Comparison of ENCODE assay signal across 27 cellular contexts in genomic region chr11:30489076-30489475, GRCh38.
DNase-seq lines count a peak whose midpoint lies in the region; ATAC-seq and TF ChIP-seq lines count a peak whose summit lies in the region.
"Had no signal": no experiment of that assay in that cellular context is flagged by ENCODE, and none has a peak within 500 bp of the region (broad histone marks: within the 10 kb centered on the region; RNA-seq: fewer than 3 reads in every experiment).

No MANE protein-coding gene starts in this region.

- ATAC-seq in HG03521 (IDR thresholded peaks at IDR 0.05; ENCODE audit: unreplicated experiment), result no peak
- no peak for ATAC-seq in activated CD8-positive, alpha-beta T cell treated with anti-CD3 and anti-CD28 coated beads for 36 hours
- ATAC-seq: naive thymus-derived CD8-positive, alpha-beta T cell; PC-3; stimulated activated naive CD8-positive, alpha-beta T cell treated with anti-CD3 and anti-CD28 coated beads, Interleukin-15, amount 100 ng/mL, for 72 hours had no signal

- peaks cover 50% of the 10 kb centered on the region for H3K4me1 Mint-ChIP-seq in nephron
- no peaks in the 10 kb centered on the region for H3K4me1 Mint-ChIP-seq in activated CD8-positive, alpha-beta T cell treated with anti-CD3 and anti-CD28 coated beads for 36 hours (ENCODE audit: low read depth)
- H3K4me1 Mint-ChIP-seq: B cell; CD8-positive, alpha-beta memory T cell; naive thymus-derived CD8-positive, alpha-beta T cell; stimulated activated naive CD8-positive, alpha-beta T cell treated with anti-CD3 and anti-CD28 coated beads, Interleukin-15, amount 100 ng/mL, for 72 hours had no signal

- peaks cover 30% of the 10 kb centered on the region for H3K36me3 Mint-ChIP-seq in nephron (ENCODE audit: low read depth)
- H3K36me3 Mint-ChIP-seq in activated CD8-positive, alpha-beta T cell treated with anti-CD3 and anti-CD28 coated beads for 36 hours (ENCODE audit: low read depth), result no peaks in the 10 kb centered on the region
- H3K36me3 Mint-ChIP-seq: naive thymus-derived CD8-positive, alpha-beta T cell had no signal

- no peak for TF ChIP-seq CTCF in nephron (IDR thresholded peaks at IDR 0.05; ENCODE audit: unreplicated experiment in 3 of 3)
- no peak for TF ChIP-seq CTCF in activated CD8-positive, alpha-beta T cell treated with anti-CD3 and anti-CD28 coated beads for 36 hours (IDR thresholded peaks at IDR 0.05)

- no peaks in the 10 kb centered on the region for H3K27me3 Mint-ChIP-seq in nephron (ENCODE audit: low read depth)
- H3K27me3 Mint-ChIP-seq in activated CD8-positive, alpha-beta T cell treated with anti-CD3 and anti-CD28 coated beads for 36 hours, result peaks cover 3% of the 10 kb centered on the region

- no peak overlapping the region for H3K9ac ChIP-seq in endocrine pancreas (ENCODE audit: control insufficient read depth, insufficient read depth, low read length)
- no peak overlapping the region for H3K9ac ChIP-seq in skeletal muscle tissue (ENCODE audit: low read depth in 1 of 3, low read length in 3 of 3)
- H3K9ac ChIP-seq: KMS-11, SK-N-SH had no signal

- peak; percentile 44 for DNase-seq in NCI-H69 (lab: John Stamatoyannopoulos, UW)
- DNase-seq in central memory CD4-positive, alpha-beta T cell, result no peak
- no peak for DNase-seq in activated CD8-positive, alpha-beta T cell treated with anti-CD3 and anti-CD28 coated beads for 36 hours
- DNase-seq in NCI-H1048 (lab: John Stamatoyannopoulos, UW), result no peak
- DNase-seq: activated CD4-positive, alpha-beta T cell treated with anti-CD3 and anti-CD28 coated beads, Interleukin-2, amount 50 U/mL, for 4 hours; activated CD4-positive, CD25-positive, alpha-beta regulatory T cell; activated T-cell treated with anti-CD3 and anti-CD28 coated beads, Interleukin-2, amount 50 U/mL, for 48 hours; CD8-positive, alpha-beta memory T cell; EL; lower lobe of right lung; MG63; naive thymus-derived CD8-positive, alpha-beta T cell; NCI-H524 treated with DMSO at 0.1 percent for 48 hours; NK-92 treated with Interleukin-12 subunit alpha and Interleukin-12 subunit beta, amount 100 ng/mL, for 24 hours; stimulated activated CD8-positive, alpha-beta memory T cell treated with anti-CD3 and anti-CD28 coated beads, Interleukin-4, amount 100 ng/mL, for 48 hours; stimulated activated naive CD8-positive, alpha-beta T cell treated with anti-CD3 and anti-CD28 coated beads, Interleukin-15, amount 100 ng/mL, for 72 hours had no signal

- POLR2A ChIA-PET in activated CD8-positive, alpha-beta T cell treated with anti-CD3 and anti-CD28 coated beads for 36 hours (lab: Charles Lee), result no interaction called here

- H3K27me3 ChIP-seq in endocrine pancreas (ENCODE audit: control insufficient read depth, insufficient read depth, low read length) (no peaks in the 10 kb centered on the region), skeletal muscle tissue (ENCODE audit: control insufficient read depth in 3 of 3, insufficient read depth in 3 of 3, low read length in 3 of 3) (no peaks in the 10 kb centered on the region)
- H3K27me3 ChIP-seq: MG63, right atrium auricular region had no signal

- intact Hi-C loops in activated CD8-positive, alpha-beta T cell treated with anti-CD3 and anti-CD28 coated beads for 36 hours (cut with micrococcal nuclease), result no loop called here

- peak overlapping the region; percentile 68 for H3K27ac ChIP-seq in skeletal muscle tissue (ENCODE audit: low read depth, low read length)
- H3K27ac ChIP-seq: HL-60, KMS-11, lower lobe of right lung had no signal

- H3K9me3 ChIP-seq in endocrine pancreas (ENCODE audit: control insufficient read depth, low read length), result no peaks in the 10 kb centered on the region
- no peaks in the 10 kb centered on the region for H3K9me3 ChIP-seq in skeletal muscle tissue (ENCODE audit: control insufficient read depth in 3 of 3, low read length in 3 of 3)
- H3K9me3 ChIP-seq: lower lobe of right lung, MG63, right atrium auricular region, SK-N-SH had no signal

- no peaks in the 10 kb centered on the region for H3K36me3 ChIP-seq in endocrine pancreas (ENCODE audit: control insufficient read depth, insufficient read depth, low read length)
- no peaks in the 10 kb centered on the region for H3K36me3 ChIP-seq in skeletal muscle tissue (ENCODE audit: control insufficient read depth in 3 of 3, insufficient read depth in 3 of 3, low read length in 3 of 3)
- H3K36me3 ChIP-seq: lower lobe of right lung, MG63, right atrium auricular region had no signal

- peak overlapping the region; percentile 3 to 70 (median 55) for H3K4me3 Mint-ChIP-seq in nephron
- no peak overlapping the region for H3K4me3 Mint-ChIP-seq in activated CD8-positive, alpha-beta T cell treated with anti-CD3 and anti-CD28 coated beads for 36 hours
- H3K4me3 Mint-ChIP-seq: B cell; CD8-positive, alpha-beta memory T cell; naive thymus-derived CD8-positive, alpha-beta T cell; stimulated activated naive CD8-positive, alpha-beta T cell treated with anti-CD3 and anti-CD28 coated beads, Interleukin-15, amount 100 ng/mL, for 72 hours; T-helper 1 cell treated with Interleukin-12 subunit alpha and Interleukin-12 subunit beta and Interleukin-4 antibody, amounts not matched to agents 30 μg/mL and 1 μg/mL, for 36 hours had no signal

- CTCF ChIA-PET in activated CD8-positive, alpha-beta T cell treated with anti-CD3 and anti-CD28 coated beads for 36 hours (lab: Charles Lee), result no interaction called here

- no peaks in the 10 kb centered on the region for H3K9me3 Mint-ChIP-seq in nephron
- H3K9me3 Mint-ChIP-seq in activated CD8-positive, alpha-beta T cell treated with anti-CD3 and anti-CD28 coated beads for 36 hours, result no peaks in the 10 kb centered on the region
- H3K9me3 Mint-ChIP-seq: CD8-positive, alpha-beta memory T cell; naive thymus-derived CD8-positive, alpha-beta T cell; stimulated activated naive CD8-positive, alpha-beta T cell treated with anti-CD3 and anti-CD28 coated beads, Interleukin-15, amount 100 ng/mL, for 72 hours; T-helper 1 cell treated with Interleukin-12 subunit alpha and Interleukin-12 subunit beta and Interleukin-4 antibody, amounts not matched to agents 30 μg/mL and 1 μg/mL, for 36 hours had no signal

- H3K27ac Mint-ChIP-seq in nephron, result peak overlapping the region; percentile 91 to 94 (median 93)
- H3K27ac Mint-ChIP-seq in activated CD8-positive, alpha-beta T cell treated with anti-CD3 and anti-CD28 coated beads for 36 hours, result no peak overlapping the region
- H3K27ac Mint-ChIP-seq: B cell; CD8-positive, alpha-beta memory T cell; naive thymus-derived CD8-positive, alpha-beta T cell; stimulated activated naive CD8-positive, alpha-beta T cell treated with anti-CD3 and anti-CD28 coated beads, Interleukin-15, amount 100 ng/mL, for 72 hours; T-helper 1 cell treated with Interleukin-12 subunit alpha and Interleukin-12 subunit beta and Interleukin-4 antibody, amounts not matched to agents 30 μg/mL and 1 μg/mL, for 36 hours had no signal

- peak overlapping the region; percentile 70 for H3K4me3 ChIP-seq in endocrine pancreas (ENCODE audit: control insufficient read depth, insufficient read depth, low read length)
- no peak overlapping the region for H3K4me3 ChIP-seq in skeletal muscle tissue (ENCODE audit: low read length in 3 of 3)
- H3K4me3 ChIP-seq: lower lobe of right lung, MG63, right atrium auricular region had no signal

- peaks cover 6% of the 10 kb centered on the region for H3K4me1 ChIP-seq in endocrine pancreas (ENCODE audit: control insufficient read depth, insufficient read depth, low read length)
- H3K4me1 ChIP-seq in skeletal muscle tissue (ENCODE audit: control insufficient read depth in 3 of 3, insufficient read depth in 3 of 3, low read length in 3 of 3), result peaks cover 16 to 21% (median 19%) of the 10 kb centered on the region in 3 donors
